ENCODE assay signal across 17 cellular contexts in genomic region chr11:63666874-63667273, GRCh38. TPM values are rescaled to one million over a fixed set of nuclear protein-coding genes. Genes with fewer than 3 reads are reported as not detected.
A peak's percentile ranks its signal among the peaks of the same experiment; 100 is the strongest.
DNase-seq lines count a peak whose midpoint lies in the region; ATAC-seq and TF ChIP-seq lines count a peak whose summit lies in the region.
"Had no signal": no experiment of that assay in that cellular context is flagged by ENCODE, and none has a peak within 500 bp of the region (broad histone marks: within the 10 kb centered on the region; RNA-seq: fewer than 3 reads in every experiment).

No MANE protein-coding gene starts in this region.

- H3K4me3 Mint-ChIP-seq in T-cell: no peak overlapping the region
- H3K4me3 Mint-ChIP-seq: activated naive CD4-positive, alpha-beta T cell treated with anti-CD3 and anti-CD28 coated beads, Interleukin-2, amount 50 U/mL, for 24 hours had no signal

- H3K4me1 ChIP-seq in ACC112 (ENCODE audit: control insufficient read depth, insufficient read depth, low read length, unreplicated experiment) (peaks cover 56% of the 10 kb centered on the region), left ventricle myocardium inferior (peaks cover 78% of the 10 kb centered on the region)

- H3K9me3 ChIP-seq in left ventricle myocardium inferior (replicated peaks): no peaks in the 10 kb centered on the region
- H3K9me3 ChIP-seq: HAP-1, heart left ventricle had no signal

- H3K27ac ChIP-seq in ACC112 (ENCODE audit: low read depth, low read length): peak overlapping the region; percentile 93
- peak overlapping the region in 1 of 2 donors; percentile 86 for H3K27ac ChIP-seq in coronary artery
- H3K27ac ChIP-seq in left ventricle myocardium inferior (replicated peaks): no peak overlapping the region
- H3K27ac ChIP-seq: heart left ventricle had no signal

- CTCF ChIA-PET in T-cell (lab: Charles Lee): interaction anchor here in 1 of 2 donors (0.7 kb wide), 1 partner anchor 22 kb away, joined by 4 read pairs; no protein-coding TSS in a partner anchor

- no peak overlapping the region for H3K27ac Mint-ChIP-seq in T-cell
- H3K27ac Mint-ChIP-seq: activated naive CD4-positive, alpha-beta T cell treated with anti-CD3 and anti-CD28 coated beads, Interleukin-2, amount 50 U/mL, for 24 hours had no signal

- POLR2A ChIA-PET in T-cell (lab: Charles Lee): interaction anchor here in 1 of 2 donors (0.7 kb wide), 1 partner anchor 16 kb away, joined by 5 read pairs; no protein-coding TSS in a partner anchor

- H3K4me3 ChIP-seq in ACC112 (ENCODE audit: low read depth, low read length) (peak overlapping the region; percentile 45), coronary artery (peak overlapping the region; percentile 3), left ventricle myocardium inferior (no peak overlapping the region)
- H3K4me3 ChIP-seq: HAP-1, heart left ventricle, skin epidermis had no signal

- no peak overlapping the region for H2AFZ ChIP-seq in ACC112 (ENCODE audit: low read length, unreplicated experiment)

- H3K36me3 Mint-ChIP-seq in T-cell: peaks cover 7% of the 10 kb centered on the region

- peaks cover 48 to 66% (median 55%) of the 10 kb centered on the region in 3 donors for H3K4me1 Mint-ChIP-seq in T-cell

- H3K27me3 ChIP-seq in ACC112 (ENCODE audit: insufficient read depth, low read length): no peaks in the 10 kb centered on the region
- H3K27me3 ChIP-seq in left ventricle myocardium inferior (ENCODE audit: low read depth): no peaks in the 10 kb centered on the region
- H3K27me3 ChIP-seq: heart left ventricle had no signal

- H3K79me2 ChIP-seq in ACC112 (ENCODE audit: control insufficient read depth, insufficient read depth, low read length, unreplicated experiment): peaks cover 84% of the 10 kb centered on the region

- no peaks in the 10 kb centered on the region for H3K9me3 Mint-ChIP-seq in T-cell
- H3K9me3 Mint-ChIP-seq: activated naive CD4-positive, alpha-beta T cell treated with anti-CD3 and anti-CD28 coated beads, Interleukin-2, amount 50 U/mL, for 24 hours had no signal

- no peak for TF ChIP-seq CTCF in coronary artery (IDR thresholded peaks at IDR 0.05)
- TF ChIP-seq CTCF in left ventricle myocardium inferior (IDR thresholded peaks at IDR 0.05; ENCODE audit: borderline replicate concordance): no peak

- intact Hi-C loops in left ventricle myocardium inferior (cut with micrococcal nuclease): loop anchor here (10.0 kb wide), 1 partner anchor 48 kb away; no protein-coding TSS in a partner anchor

- H3K36me3 ChIP-seq in ACC112 (ENCODE audit: insufficient read depth, low read length) (no peaks in the 10 kb centered on the region), left ventricle myocardium inferior (no peaks in the 10 kb centered on the region)

- ATAC-seq in T-cell (replicated peaks in 1 of 4): no peak
- ATAC-seq: heart left ventricle had no signal

- no peaks in the 10 kb centered on the region for H3K27me3 Mint-ChIP-seq in T-cell
- H3K27me3 Mint-ChIP-seq: activated naive CD4-positive, alpha-beta T cell treated with anti-CD3 and anti-CD28 coated beads, Interleukin-2, amount 50 U/mL, for 24 hours had no signal

- DNase-seq in NCI-H226: peak; percentile 39
- DNase-seq in coronary artery (ENCODE audit: low spot score): no peak
- DNase-seq in iris pigment epithelial cell (ENCODE audit: low read depth): peak; percentile 87
- DNase-seq in left ventricle myocardium inferior: no peak
- no peak for DNase-seq in DMS153 treated with DMSO at 0.1 percent for 48 hours (lab: John Stamatoyannopoulos, UW; ENCODE audit: unreplicated experiment)
- no peak for DNase-seq in T-cell
- no peak for DNase-seq in stimulated activated CD8-positive, alpha-beta memory T cell treated with anti-CD3 and anti-CD28 coated beads, Interleukin-4, amount 100 ng/mL, for 48 hours
- DNase-seq: ACHN; GF-D8; heart left ventricle; islet precursor cell; midbrain; stimulated activated naive CD4-positive, alpha-beta T cell had no signal

RNA-seq across cellular contexts. Expression of gene ATL3, which starts 4.3 kb away (rescaled TPM):
- total RNA-seq in left ventricle myocardium inferior: 13.4 TPM
- total RNA-seq in T-cell: 10 to 100 TPM; 27.4 to 43.7 (median 37.6) TPM

RNA-seq across cellular contexts. Expression of gene RTN3, which starts 14.4 kb away (rescaled TPM):
- 45.0 TPM for total RNA-seq in left ventricle myocardium inferior
- total RNA-seq in T-cell: 10 to 100 TPM; 25.0 to 39.7 (median 34.9) TPM

RNA-seq across cellular contexts. Expression of gene PLAAT3, which starts 52.6 kb away (rescaled TPM):
- total RNA-seq in left ventricle myocardium inferior: 144 TPM
- total RNA-seq in T-cell: 1 to 10 TPM; 3.7 to 10.0 (median 6.0) TPM

Comparison
In these comparisons a context has a peak if more than half of its experiments do, and no peak if none do; other contexts are left out.
1. DNase-seq: peak in NCI-H226 (single experiment) and iris pigment epithelial cell (single experiment); none in coronary artery (single experiment), left ventricle myocardium inferior (single experiment), DMS153 treated with DMSO at 0.1 percent for 48 hours (single experiment), T-cell (0 of 34) and stimulated activated CD8-positive, alpha-beta memory T cell treated with anti-CD3 and anti-CD28 coated beads, Interleukin-4, amount 100 ng/mL, for 48 hours (single experiment).
2. RNA of gene PLAAT3, which starts 52.6 kb away (total RNA-seq): 144 TPM in left ventricle myocardium inferior (single experiment); 3.7 to 10.0 TPM in T-cell; every median in the first group is over 10 times any median in the second.